In genomic region chr3:71579934-71580318, GRCh38 we compare ENCODE assay signal across 8 cellular contexts. TPM values are rescaled to one million over a fixed set of nuclear protein-coding genes. Genes with fewer than 3 reads are reported as not detected.
DNase-seq lines count a peak whose midpoint lies in the region; ATAC-seq, FAIRE-seq and TF ChIP-seq lines count a peak whose summit lies in the region.

No MANE protein-coding gene starts in this region.

- H3K36me3 ChIP-seq in DOHH2 (ENCODE audit: control insufficient read depth, low read length) = peaks cover 74% of the 10 kb centered on the region

- intact Hi-C loops in MCF 10A (cut with micrococcal nuclease) = loop anchor here (1.0 to 10.0 kb wide), 6 partner anchors 43 to 573 kb away; no protein-coding TSS in a partner anchor

- H3K9me3 Mint-ChIP-seq in MCF 10A (ENCODE audit: unreplicated experiment) (no peaks in the 10 kb centered on the region), nephron progenitor cell (no peaks in the 10 kb centered on the region)

- H3K27me3 Mint-ChIP-seq in MCF 10A (ENCODE audit: insufficient read depth, unreplicated experiment) = no peaks in the 10 kb centered on the region
- H3K27me3 Mint-ChIP-seq in nephron progenitor cell (ENCODE audit: low read depth, poor library complexity) = peaks cover 8% of the 10 kb centered on the region

- H3K79me2 ChIP-seq in DOHH2 (ENCODE audit: control insufficient read depth, low read length) = peaks cover 96% of the 10 kb centered on the region

- CTCF ChIA-PET in MCF 10A (lab: Yijun Ruan, JAX) = interaction anchor here (0.6 to 0.9 kb wide), 5 partner anchors 29 to 469 kb away, joined by 3 to 5 read pairs (median 3); no protein-coding TSS in a partner anchor

- ATAC-seq in HG03280 (IDR thresholded peaks at IDR 0.05; ENCODE audit: unreplicated experiment) = no peak

- no peaks in the 10 kb centered on the region for H3K9me3 ChIP-seq in DOHH2 (ENCODE audit: control insufficient read depth, insufficient read depth, low read length)

- BruUV-seq in MCF 10A (replicated peaks; lab: Mats Ljungman, UMichigan) = no TSS peak

- peaks cover 45% of the 10 kb centered on the region for H3F3A ChIP-seq in DOHH2 (ENCODE audit: control insufficient read depth, insufficient read depth)

- POLR2A ChIA-PET in MCF 10A (lab: Yijun Ruan, JAX) = interaction anchor here (0.7 to 2.1 kb wide), 20 partner anchors 17 to 830 kb away, joined by 3 to 32 read pairs (median 6); no protein-coding TSS in a partner anchor

- H3K36me3 Mint-ChIP-seq in MCF 10A (ENCODE audit: insufficient read depth, unreplicated experiment) (peaks cover 18% of the 10 kb centered on the region), nephron progenitor cell (ENCODE audit: low read depth) (peaks cover 9% of the 10 kb centered on the region)

- peak overlapping the region; percentile 92 for H3K27ac ChIP-seq in DOHH2 (ENCODE audit: low read depth, low read length)

- TF ChIP-seq CTCF in DOHH2 (IDR thresholded peaks at IDR 0.05; ENCODE audit: low read depth, low read length, poor library complexity, severe bottlenecking) = no peak
- no peak for TF ChIP-seq CTCF in MCF 10A (IDR thresholded peaks at IDR 0.05; ENCODE audit: unreplicated experiment)
- TF ChIP-seq CTCF in nephron progenitor cell (IDR thresholded peaks at IDR 0.05) = no peak

- H3K9me2 ChIP-seq in DOHH2 (replicated peaks; ENCODE audit: control insufficient read depth, low read length) = no peaks in the 10 kb centered on the region

- no peak for FAIRE-seq in H54 (lab: Jason Lieb, UNC)

- H3K27ac Mint-ChIP-seq in MCF 10A (ENCODE audit: low read depth, unreplicated experiment) = peak overlapping the region; percentile 97
- peak overlapping the region; percentile 4 for H3K27ac Mint-ChIP-seq in nephron progenitor cell

- H3K27me3 ChIP-seq in DOHH2 (ENCODE audit: control insufficient read depth, low read length) = no peaks in the 10 kb centered on the region

- H4K20me1 ChIP-seq in DOHH2 (ENCODE audit: control insufficient read depth, insufficient read depth, low read depth, low read length) = no peaks in the 10 kb centered on the region

- H3K4me2 ChIP-seq in DOHH2 (ENCODE audit: low read length) = peak overlapping the region; percentile 98

- peaks cover 31% of the 10 kb centered on the region for H3K4me1 Mint-ChIP-seq in MCF 10A (ENCODE audit: insufficient read depth, unreplicated experiment)
- peaks cover 67% of the 10 kb centered on the region for H3K4me1 Mint-ChIP-seq in nephron progenitor cell

- H3K4me1 ChIP-seq in DOHH2 (ENCODE audit: control insufficient read depth, low read length) = peaks cover 43% of the 10 kb centered on the region

- H3K4me3 Mint-ChIP-seq in MCF 10A (ENCODE audit: unreplicated experiment) = peak overlapping the region; percentile 85
- peak overlapping the region; percentile 92 for H3K4me3 Mint-ChIP-seq in nephron progenitor cell

- peak overlapping the region; percentile 81 for H3K4me3 ChIP-seq in DOHH2 (ENCODE audit: low read length)

- DNase-seq in NCI-H146 (lab: John Stamatoyannopoulos, UW) (peak; percentile 79), MCF 10A (ENCODE audit: unreplicated experiment) (peak; percentile 62), nephron progenitor cell (peak; percentile 15), nucleus accumbens (lab: John Stamatoyannopoulos, UW) (no peak), H54 (ENCODE audit: insufficient read length, low spot score) (no peak), NCI-H2227 treated with DMSO at 0.1 percent for 48 hours (lab: John Stamatoyannopoulos, UW) (no peak)

- TF ChIP-seq POLR2A in H54 (IDR thresholded peaks at IDR 0.05; ENCODE audit: low read depth, low read length) = no peak

RNA-seq across cellular contexts. Expression of gene FOXP1, which starts 3.6 kb away (rescaled TPM):
- 49.0 and 51.1 TPM in 2 replicates for total RNA-seq in MCF 10A (2022)

Comparison
In these comparisons a context has a peak if more than half of its experiments do, and no peak if none do; other contexts are left out.
1. DNase-seq: peak in NCI-H146 (single experiment), MCF 10A (single experiment) and nephron progenitor cell (single experiment); none in nucleus accumbens (0 of 56), H54 (single experiment) and NCI-H2227 treated with DMSO at 0.1 percent for 48 hours (single experiment).